26 cellular contexts compared by ENCODE assay signal in genomic region chr18:6610436-6610835, GRCh38.
A peak's percentile ranks its signal among the peaks of the same experiment; 100 is the strongest.
DNase-seq lines count a peak whose midpoint lies in the region; ATAC-seq and TF ChIP-seq lines count a peak whose summit lies in the region.
"Had no signal": no experiment of that assay in that cellular context is flagged by ENCODE, and none has a peak within 500 bp of the region (broad histone marks: within the 10 kb centered on the region; RNA-seq: fewer than 3 reads in every experiment).

No MANE protein-coding gene starts in this region.

- no peaks in the 10 kb centered on the region for H3K36me3 ChIP-seq in effector memory CD4-positive, alpha-beta T cell (ENCODE audit: control insufficient read depth, insufficient read depth, low read length)
- H3K36me3 ChIP-seq: BLaER1, breast epithelium, HAP-1, neutrophil, thoracic aorta had no signal

- ATAC-seq in GM19452 (IDR thresholded peaks at IDR 0.05; ENCODE audit: unreplicated experiment): no peak
- no peak for ATAC-seq in GM21447 (IDR thresholded peaks at IDR 0.05; ENCODE audit: unreplicated experiment)
- ATAC-seq: activated CD8-positive, alpha-beta memory T cell treated with anti-CD3 and anti-CD28 coated beads, Interleukin-2, amount 10 ng/mL, durations not matched to agents 7 days and 5 days; activated T-cell treated with anti-CD3 and anti-CD28 coated beads, Interleukin-2, amount 50 U/mL, for 72 hours; stimulated activated naive CD8-positive, alpha-beta T cell treated with anti-CD3 and anti-CD28 coated beads, Interleukin-15, Interleukin-2, amounts not matched to agents 100 U/mL and 50 U/mL, for 24 hours had no signal

- H3K4me1 ChIP-seq in effector memory CD4-positive, alpha-beta T cell (ENCODE audit: control insufficient read depth, insufficient read depth, low read length, poor library complexity, severe bottlenecking): no peaks in the 10 kb centered on the region
- H3K4me1 ChIP-seq: breast epithelium, HAP-1 had no signal

- no peaks in the 10 kb centered on the region for H3K9me3 ChIP-seq in effector memory CD4-positive, alpha-beta T cell (ENCODE audit: control insufficient read depth, low read length)
- H3K9me3 ChIP-seq: breast epithelium, HAP-1, neutrophil, thoracic aorta had no signal

- no peak for TF ChIP-seq CTCF in AG10803 (conservative IDR thresholded peaks at IDR 0.05; ENCODE audit: low read length)
- no peak for TF ChIP-seq CTCF in HFF-Myc (IDR thresholded peaks at IDR 0.05; ENCODE audit: low read depth, low read length, missing control alignments)
- no peak for TF ChIP-seq CTCF in GM20000 (IDR thresholded peaks at IDR 0.05; ENCODE audit: extremely low read depth, missing control alignments)

- H3K27me3 ChIP-seq in effector memory CD4-positive, alpha-beta T cell (replicated peaks; ENCODE audit: control insufficient read depth, insufficient read depth, low read length, poor library complexity, severe bottlenecking): no peaks in the 10 kb centered on the region
- H3K27me3 ChIP-seq: BLaER1, breast epithelium, neutrophil had no signal

- DNase-seq in AG10803 (ENCODE audit: low read depth) (peak; percentile 39), HFF-Myc (ENCODE audit: extremely low read depth, low read depth) (peak; percentile 71), epidermal melanocyte (ENCODE audit: insufficient read length, low spot score) (peak; percentile 50), pons (ENCODE audit: low spot score) (peak; percentile 33), GM20000 (ENCODE audit: low spot score) (no peak)
- DNase-seq in effector memory CD4-positive, alpha-beta T cell: no peak
- DNase-seq: activated CD4-positive, alpha-beta T cell treated with anti-CD3 and anti-CD28 coated beads, Interleukin-2, amount 50 U/mL, for 1 hour; activated CD8-positive, alpha-beta memory T cell treated with anti-CD3 and anti-CD28 coated beads, Interleukin-2, amount 10 ng/mL, durations not matched to agents 7 days and 5 days; activated naive CD4-positive, alpha-beta T cell treated with anti-CD3 and anti-CD28 coated beads for 36 hours; activated T-cell treated with anti-CD3 and anti-CD28 coated beads, Interleukin-2, amount 50 U/mL, for 72 hours; DMS53; GDM1; KG1; mesenchymal stem cell; NCI-H1436; NCI-H446; NCI-H82; stimulated activated naive CD8-positive, alpha-beta T cell treated with anti-CD3 and anti-CD28 coated beads, Interleukin-15, Interleukin-2, amounts not matched to agents 100 U/mL and 50 U/mL, for 24 hours had no signal

- H3K4me3 ChIP-seq in AG10803 (ENCODE audit: low read length) (no peak overlapping the region), HFF-Myc (replicated peaks; ENCODE audit: low read depth, low read length) (no peak overlapping the region)
- no peak overlapping the region for H3K4me3 ChIP-seq in effector memory CD4-positive, alpha-beta T cell (ENCODE audit: insufficient read depth, low read depth, low read length, poor library complexity, severe bottlenecking)
- H3K4me3 ChIP-seq: BLaER1, breast epithelium, HAP-1, thoracic aorta had no signal

- no peak overlapping the region for H3K27ac ChIP-seq in effector memory CD4-positive, alpha-beta T cell (ENCODE audit: insufficient read depth, low read length, poor library complexity, severe bottlenecking)
- H3K27ac ChIP-seq: BLaER1, neutrophil, RWPE1, thoracic aorta had no signal

Comparison
In these comparisons a context has a peak if more than half of its experiments do, and no peak if none do; other contexts are left out.
1. DNase-seq: peak in AG10803 (single experiment), HFF-Myc (single experiment), epidermal melanocyte (single experiment) and pons (single experiment); none in GM20000 (single experiment) and effector memory CD4-positive, alpha-beta T cell (0 of 3).